In the genomic region with DNA sequence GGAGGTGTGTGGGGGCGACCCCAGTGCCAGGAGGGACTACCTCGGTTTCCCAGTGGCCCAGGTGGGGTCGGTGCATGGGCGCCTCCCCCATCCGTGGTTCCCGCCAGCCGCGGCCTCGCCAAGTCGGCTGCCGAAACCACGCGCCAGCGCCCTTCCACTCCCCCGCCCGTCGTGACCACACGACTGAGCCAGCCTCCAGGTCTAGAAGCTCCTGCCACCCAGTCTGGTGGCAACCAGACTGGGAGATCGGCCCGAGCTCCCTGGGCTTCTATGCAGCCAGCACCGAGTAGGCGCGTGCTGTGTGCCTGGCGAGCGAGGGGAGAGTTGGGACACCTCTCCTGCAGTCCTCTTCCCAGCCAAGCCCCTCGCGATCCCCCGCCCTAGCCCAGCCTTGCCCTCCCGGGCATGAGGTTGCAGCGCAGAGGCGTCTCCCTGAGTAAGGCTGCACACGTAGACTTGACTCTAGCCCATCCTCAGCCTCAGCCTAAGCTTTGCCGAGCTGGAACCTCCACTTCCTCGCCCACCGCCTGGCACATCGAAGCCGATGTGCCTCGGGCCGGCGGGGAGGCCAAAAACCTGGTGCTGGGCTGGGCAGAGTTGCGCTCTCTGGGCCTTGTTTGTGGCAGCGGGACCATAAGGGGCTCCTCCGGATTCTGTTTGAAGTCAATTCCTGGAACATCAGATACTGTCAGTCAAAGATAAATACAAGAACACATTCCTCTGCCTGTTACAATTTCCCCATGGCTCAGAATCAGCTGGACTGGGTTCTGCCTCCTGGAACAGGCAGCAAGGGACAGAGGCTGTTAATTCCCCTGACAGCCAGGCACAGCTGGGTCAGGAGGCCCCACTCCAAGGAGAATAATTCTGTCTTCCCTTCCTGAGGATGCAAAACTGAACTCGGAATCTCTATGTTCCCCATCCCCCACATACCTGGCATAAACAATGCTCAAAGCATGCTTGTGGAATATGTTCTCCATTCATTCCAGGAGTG, we compare ENCODE assay signal across 8 cellular contexts. TPM values are rescaled to one million over a fixed set of nuclear protein-coding genes. Genes with fewer than 3 reads are reported as not detected.
DNase-seq lines count a peak whose midpoint lies in the region; ATAC-seq and TF ChIP-seq lines count a peak whose summit lies in the region.

No MANE protein-coding gene starts in this region.

- no peak overlapping the region for H3K27ac ChIP-seq in aorta (ENCODE audit: low read depth in 1 of 2, low read length in 2 of 2)

- peak overlapping the region in 1 of 2 donors; percentile 40 for H3K27ac Mint-ChIP-seq in natural killer cell

- no peaks in the 10 kb centered on the region for H3K4me1 ChIP-seq in aorta (ENCODE audit: control insufficient read depth in 1 of 2, insufficient read depth in 2 of 2, low read length in 2 of 2)

- no peaks in the 10 kb centered on the region for H3K36me3 ChIP-seq in BJ (ENCODE audit: control insufficient read depth, insufficient read depth, low read length)
- H3K36me3 ChIP-seq in aorta (ENCODE audit: control insufficient read depth in 1 of 2, insufficient read depth in 2 of 2, low read length in 1 of 2): no peaks in the 10 kb centered on the region

- H3K27me3 ChIP-seq in BJ (ENCODE audit: control insufficient read depth, insufficient read depth, low read length): peaks cover 25% of the 10 kb centered on the region
- no peaks in the 10 kb centered on the region for H3K27me3 ChIP-seq in aorta (ENCODE audit: control insufficient read depth in 1 of 2, insufficient read depth in 2 of 2, low read length in 1 of 2)

- H3K9me3 Mint-ChIP-seq in natural killer cell: no peaks in the 10 kb centered on the region

- H3K4me3 ChIP-seq in BJ (ENCODE audit: low read depth, low read length): peak overlapping the region; percentile 48
- peak overlapping the region in 1 of 2 donors; percentile 23 for H3K4me3 ChIP-seq in aorta (ENCODE audit: low read length in 2 of 2)

- intact Hi-C loops in natural killer cell (cut with micrococcal nuclease) (no loop called here), aorta (cut with DNase I) (no loop called here)

- POLR2A ChIA-PET in BJ (lab: Charles Lee): no interaction called here

- H3K36me3 Mint-ChIP-seq in natural killer cell: no peaks in the 10 kb centered on the region

- peak; percentile 68 to 86 (median 78) for ATAC-seq in natural killer cell
- ATAC-seq in aorta (ENCODE audit: low FRiP score): peak; percentile 59
- ATAC-seq in GM19351 (IDR thresholded peaks at IDR 0.05; ENCODE audit: unreplicated experiment): no peak
- ATAC-seq in HG03521 (IDR thresholded peaks at IDR 0.05; ENCODE audit: unreplicated experiment): no peak

- H3K9me3 ChIP-seq in aorta (ENCODE audit: control insufficient read depth, low read length): no peaks in the 10 kb centered on the region

- CTCF ChIA-PET in BJ (lab: Yijun Ruan, JAX): interaction anchor here (1.0 to 2.0 kb wide), 5 partner anchors 9 to 177 kb away, joined by 3 to 11 read pairs (median 3); partner anchors contain the start of gene C6orf89

- TF ChIP-seq CTCF in BJ (IDR thresholded peaks at IDR 0.05; ENCODE audit: insufficient read depth, low read depth, low read length) (no peak), natural killer cell (IDR thresholded peaks at IDR 0.05) (no peak)

- 1 to 2% methylated on average over 42 to 44 of the region's 44 CpGs for whole genome bisulfite sequencing in aorta, 2 donors

- peak overlapping the region; percentile 74 for H3K4me3 Mint-ChIP-seq in natural killer cell

- DNase-seq in BJ (ENCODE audit: low read depth) (no peak), ecto neural progenitor cell (ENCODE audit: low spot score) (peak; percentile 64), natural killer cell (peak; percentile 43), aorta (peak; percentile 58 to 86), DMS79 (lab: John Stamatoyannopoulos, UW) (no peak)
- peak; percentile 44 for DNase-seq in activated CD4-positive, alpha-beta T cell treated with anti-CD3 and anti-CD28 coated beads for 48 hours

- peaks cover 35 to 40% of the 10 kb centered on the region in 2 donors for H3K27me3 Mint-ChIP-seq in natural killer cell (ENCODE audit: low read depth in 2 of 2)

- H3K4me1 Mint-ChIP-seq in natural killer cell: peaks cover 6 to 21% of the 10 kb centered on the region in 2 donors

RNA-seq across cellular contexts. Expression of gene CPNE5, which starts 1.5 kb away (rescaled TPM):
- polyA plus RNA-seq in BJ (2011; rRNA removed) (0.09 and 0.10 TPM in 2 replicates), aorta (under 1 TPM in 1 of 2 donors, not detected in 1; 0.20 TPM)
- polyA minus RNA-seq in BJ (2011; rRNA and poly(A)+ RNA removed): 1.2 TPM in 1 of 2 replicates, not detected in the other
- total RNA-seq in natural killer cell (1 to 10 TPM; 1.2 to 8.5 (median 2.0) TPM), aorta (10 to 100 TPM in 1 of 2 donors, 1 to 10 TPM in 1; 7.9 to 13.1 TPM)

RNA-seq across cellular contexts. Expression of gene PPIL1, which starts 33.8 kb away (rescaled TPM):
- polyA plus RNA-seq in BJ (2011; rRNA removed) (23.4 and 34.8 TPM in 2 replicates), aorta (10 to 100 TPM in 1 of 2 donors, 1 to 10 TPM in 1; 9.6 to 33.7 TPM)
- 13.8 and 20.7 TPM in 2 replicates for polyA minus RNA-seq in BJ (2011; rRNA and poly(A)+ RNA removed)
- total RNA-seq in natural killer cell (1 to 10 TPM; 2.6 to 5.2 (median 5.1) TPM), aorta (10 to 100 TPM; 12.0 to 13.4 TPM)

RNA-seq across cellular contexts. Expression of gene C6orf89, which starts 45.0 kb away (rescaled TPM):
- polyA plus RNA-seq in BJ (2011; rRNA removed) (66.0 and 71.4 TPM in 2 replicates), aorta (10 to 100 TPM; 16.7 to 22.8 TPM)
- 22.5 and 23.2 TPM in 2 replicates for polyA minus RNA-seq in BJ (2011; rRNA and poly(A)+ RNA removed)
- total RNA-seq in natural killer cell (10 to 100 TPM; 34.3 to 47.0 (median 46.3) TPM), aorta (10 to 100 TPM; 56.9 to 59.7 TPM)

Comparison
In these comparisons a context has a peak if more than half of its experiments do, and no peak if none do; other contexts are left out.
1. DNase-seq: peak in activated CD4-positive, alpha-beta T cell treated with anti-CD3 and anti-CD28 coated beads for 48 hours (single experiment), ecto neural progenitor cell (single experiment), natural killer cell (single experiment) and aorta (2 of 2); none in BJ (single experiment) and DMS79 (single experiment).
2. ATAC-seq: peak in natural killer cell (3 of 3) and aorta (single experiment); none in GM19351 (single experiment) and HG03521 (single experiment).